In genomic region chr1:67704351-67704750, GRCh38 we compare ENCODE assay signal across 28 cellular contexts.
"Had no signal": no experiment of that assay in that cellular context is flagged by ENCODE, and none has a peak within 500 bp of the region (broad histone marks: within the 10 kb centered on the region; RNA-seq: fewer than 3 reads in every experiment).

No MANE protein-coding gene starts in this region.

- H3K27ac ChIP-seq: coronary artery, esophagus squamous epithelium, heart right ventricle, left lung, psoas muscle, suprapubic skin, transverse colon had no signal

- H3K27me3 ChIP-seq: esophagus squamous epithelium, heart right ventricle, left lung, suprapubic skin, transverse colon had no signal

- FAIRE-seq: endometrium, islet of Langerhans, small intestine had no signal

- H3K4me1 ChIP-seq: left lung had no signal

- H3K36me3 ChIP-seq: left lung had no signal

- H3K9me3 ChIP-seq: esophagus squamous epithelium, heart right ventricle, left lung, mucosa of descending colon, psoas muscle, suprapubic skin, transverse colon had no signal

- H3K4me3 ChIP-seq: coronary artery, esophagus squamous epithelium, heart right ventricle, left lung, mucosa of descending colon, psoas muscle, suprapubic skin, transverse colon had no signal

- DNase-seq: dermis blood vessel endothelial cell; effector memory CD8-positive, alpha-beta T cell; erythroblast; esophagus squamous epithelium; foreskin melanocyte; glutamatergic neuron; heart right ventricle; hippocampal formation; left cardiac atrium; left lung; mesenchymal stem cell; mucosa of descending colon; naive thymus-derived CD8-positive, alpha-beta T cell; nephron progenitor cell; nucleus accumbens; posterior cingulate gyrus; psoas muscle; right cardiac atrium; small intestine; stimulated activated CD4-positive, alpha-beta T cell treated with anti-CD3 and anti-CD28 coated beads, Interleukin-15, amount 100 ng/mL, for 24 hours; stimulated activated CD4-positive, alpha-beta T cell treated with anti-CD3 and anti-CD28 coated beads, Interleukin-2, amount 100 ng/mL, for 48 hours; stimulated activated naive B cell treated with anti-CD40 and anti-IgM and Interleukin-4, amounts not matched to agents 10 μg/mL and 1 μg/mL and 100 μg/mL, for 72 hours; stimulated activated naive CD8-positive, alpha-beta T cell treated with anti-CD3 and anti-CD28 coated beads, Interleukin-15, amount 100 ng/mL, for 72 hours; transverse colon had no signal

- ATAC-seq: effector memory CD8-positive, alpha-beta T cell; heart right ventricle; left cardiac atrium; left lung; mucosa of descending colon; naive thymus-derived CD8-positive, alpha-beta T cell; psoas muscle; right cardiac atrium; stimulated activated naive B cell treated with anti-CD40 and anti-IgM and Interleukin-4, amounts not matched to agents 10 μg/mL and 1 μg/mL and 100 μg/mL, for 72 hours; stimulated activated naive CD8-positive, alpha-beta T cell treated with anti-CD3 and anti-CD28 coated beads, Interleukin-15, amount 100 ng/mL, for 72 hours had no signal
